Comparison of ENCODE assay signal across 2 cellular contexts in genomic region chr12:105301696-105302095, GRCh38.
TF ChIP-seq lines count a peak whose summit lies in the region.

No MANE protein-coding gene starts in this region.

TF ChIP-seq in HEK293, 187 proteins besides CTCF, POLR2A, EP300 and RAD21 (continued from another document):
- TF ChIP-seq ZNF280C (tag by site-specific recombination; IDR thresholded peaks at IDR 0.05) (no peak), ZBTB8A (tag by site-specific recombination; IDR thresholded peaks at IDR 0.05) (0 out of 2 replicates have a peak, but pooled peaks have one; percentile 28), ZNF157 (tag by site-specific recombination; IDR thresholded peaks at IDR 0.05) (no peak), ZXDB (tag by site-specific recombination; IDR thresholded peaks at IDR 0.05) (no peak), ZNF629 (tag by site-specific recombination; IDR thresholded peaks at IDR 0.05) (peak; percentile 43; the same call in 1 of the 2 replicates), ZNF280D (tag by site-specific recombination; IDR thresholded peaks at IDR 0.05) (no peak)

TF ChIP-seq in GM12878, 131 proteins besides CTCF, POLR2A, EP300 and RAD21 (continued from another document):
- TF ChIP-seq MLLT1 (IDR thresholded peaks at IDR 0.05): no peak
- TF ChIP-seq ATF7 (IDR thresholded peaks at IDR 0.05; ENCODE audit: low read depth): no peak
